17 cellular contexts compared by ENCODE assay signal in the genomic region with DNA sequence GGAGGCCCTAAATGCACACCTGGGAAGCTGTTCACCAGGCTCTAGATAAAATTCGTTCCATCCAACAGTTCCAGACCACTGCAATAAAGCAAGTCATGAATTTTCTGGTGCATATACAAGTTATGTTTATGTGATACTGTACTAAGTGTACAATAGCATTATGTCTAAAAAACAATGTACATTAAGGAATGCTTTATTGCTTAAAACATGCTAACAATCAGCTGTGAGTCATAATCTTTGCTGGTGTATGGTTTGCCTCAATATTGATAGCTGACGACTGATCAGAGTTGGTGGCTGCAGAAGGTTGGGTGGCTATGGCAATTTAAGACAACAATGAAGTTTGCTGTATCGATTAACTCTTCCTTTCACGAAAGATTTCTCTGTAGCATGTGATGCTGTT.
"Had no signal": no experiment of that assay in that cellular context is flagged by ENCODE, and none has a peak within 500 bp of the region (broad histone marks: within the 10 kb centered on the region; RNA-seq: fewer than 3 reads in every experiment).

No MANE protein-coding gene starts in this region.

- H3K9me3 ChIP-seq: lower lobe of right lung, neutrophil, pancreas, right lobe of liver, stomach, thyroid gland had no signal

- H3K4me3 Mint-ChIP-seq: natural killer cell had no signal

- ATAC-seq: left ventricle myocardium superior, lower lobe of right lung, natural killer cell, pancreas, right lobe of liver had no signal

- H3K27ac Mint-ChIP-seq: natural killer cell had no signal

- H3K36me3 ChIP-seq: pancreas, right lobe of liver, thyroid gland had no signal

- H3K4me1 ChIP-seq: pancreas, right lobe of liver had no signal

- H3K4me3 ChIP-seq: coronary artery, lower lobe of right lung, pancreas, right lobe of liver, stomach, thyroid gland had no signal

- H3K27me3 ChIP-seq: neutrophil, pancreas, right lobe of liver, stomach, thyroid gland had no signal

- FAIRE-seq: frontal cortex, keratinocyte, pancreas, small intestine had no signal

- H3K27ac ChIP-seq: coronary artery, lower lobe of right lung, neutrophil, pancreas, right lobe of liver, stomach, thyroid gland had no signal

- DNase-seq: left ventricle myocardium superior; lower lobe of right lung; natural killer cell; pancreas; right lobe of liver; small intestine; stimulated activated CD4-positive, alpha-beta T cell treated with anti-CD3 and anti-CD28 coated beads, Interleukin-1b, Interleukin-23, amount 100 ng/mL, for 48 hours; stimulated activated CD4-positive, alpha-beta T cell treated with anti-CD3 and anti-CD28 coated beads, Interleukin-4, amount 100 ng/mL, for 1 hour; stimulated activated CD8-positive, alpha-beta memory T cell treated with anti-CD3 and anti-CD28 coated beads, Interleukin-4, amount 100 ng/mL, for 48 hours; stimulated activated naive CD4-positive, alpha-beta T cell treated with Interleukin-2 at 50 U/mL for 16 hours; stomach; thyroid gland; trophoblast cell had no signal

- H3K36me3 Mint-ChIP-seq: natural killer cell had no signal

- H3K9me3 Mint-ChIP-seq: natural killer cell had no signal
